In genomic region chr2:70926042-70926441, GRCh38 we compare ENCODE assay signal across 19 cellular contexts. TPM values are rescaled to one million over a fixed set of nuclear protein-coding genes. Genes with fewer than 3 reads are reported as not detected.
"Had no signal": no experiment of that assay in that cellular context is flagged by ENCODE, and none has a peak within 500 bp of the region (broad histone marks: within the 10 kb centered on the region; RNA-seq: fewer than 3 reads in every experiment).

No MANE protein-coding gene starts in this region.

- H2AFZ ChIP-seq: neural progenitor cell had no signal

- H3K27me3 ChIP-seq: body of pancreas, ovary, right lobe of liver, SJSA1, upper lobe of right lung had no signal

- H3K9me3 Mint-ChIP-seq: activated naive CD8-positive, alpha-beta T cell treated with anti-CD3 and anti-CD28 coated beads, Interleukin-2, amount 10 ng/mL, durations not matched to agents 7 days and 5 days; neural progenitor cell; stimulated activated naive B cell treated with anti-CD40 and anti-IgM and Interleukin-4, amounts not matched to agents 10 μg/mL and 1 μg/mL and 100 μg/mL, for 72 hours had no signal

- H3K9me3 ChIP-seq: body of pancreas, left ventricle myocardium inferior, ovary, right lobe of liver, SJSA1, thoracic aorta, upper lobe of right lung had no signal

- ATAC-seq: activated CD4-positive, alpha-beta T cell treated with anti-CD3 and anti-CD28 coated beads for 36 hours; body of pancreas; right lobe of liver; stimulated activated naive B cell treated with anti-CD40 and anti-IgM and Interleukin-4, amounts not matched to agents 10 μg/mL and 1 μg/mL and 100 μg/mL, for 72 hours; upper lobe of right lung had no signal

- H3K36me3 ChIP-seq: left ventricle myocardium inferior, neural progenitor cell, ovary, right lobe of liver, SJSA1, thoracic aorta, upper lobe of right lung, WERI-Rb-1 had no signal

- H3K4me3 Mint-ChIP-seq: activated CD4-positive, alpha-beta T cell treated with anti-CD3 and anti-CD28 coated beads for 36 hours; activated naive CD8-positive, alpha-beta T cell treated with anti-CD3 and anti-CD28 coated beads, Interleukin-2, amount 10 ng/mL, durations not matched to agents 7 days and 5 days; neural progenitor cell; stimulated activated naive B cell treated with anti-CD40 and anti-IgM and Interleukin-4, amounts not matched to agents 10 μg/mL and 1 μg/mL and 100 μg/mL, for 72 hours had no signal

- H3K4me2 ChIP-seq: neural progenitor cell had no signal

- H3K4me3 ChIP-seq: body of pancreas, left ventricle myocardium inferior, neural progenitor cell, ovary, right lobe of liver, SJSA1, thoracic aorta, upper lobe of right lung had no signal

- H3K4me1 ChIP-seq: right lobe of liver, SJSA1, upper lobe of right lung had no signal

- H3K27me3 Mint-ChIP-seq: activated CD4-positive, alpha-beta T cell treated with anti-CD3 and anti-CD28 coated beads for 36 hours had no signal

- H3K27ac Mint-ChIP-seq: activated CD4-positive, alpha-beta T cell treated with anti-CD3 and anti-CD28 coated beads for 36 hours; activated naive CD8-positive, alpha-beta T cell treated with anti-CD3 and anti-CD28 coated beads, Interleukin-2, amount 10 ng/mL, durations not matched to agents 7 days and 5 days; neural progenitor cell; stimulated activated naive B cell treated with anti-CD40 and anti-IgM and Interleukin-4, amounts not matched to agents 10 μg/mL and 1 μg/mL and 100 μg/mL, for 72 hours had no signal

- H3K4me1 Mint-ChIP-seq: activated CD4-positive, alpha-beta T cell treated with anti-CD3 and anti-CD28 coated beads for 36 hours had no signal

- H3K9ac ChIP-seq: neural progenitor cell had no signal

- DNase-seq: activated CD4-positive, alpha-beta T cell treated with anti-CD3 and anti-CD28 coated beads for 36 hours; activated CD4-positive, alpha-beta T cell treated with anti-CD3 and anti-CD28 coated beads, Interleukin-2, amount 50 U/mL, for 48 hours; activated naive CD8-positive, alpha-beta T cell treated with anti-CD3 and anti-CD28 coated beads, Interleukin-2, amount 10 ng/mL, durations not matched to agents 7 days and 5 days; caudate nucleus; left ventricle myocardium inferior; ovary; stimulated activated CD4-positive, alpha-beta T cell treated with anti-CD3 and anti-CD28 coated beads, Interleukin-4, amount 100 ng/mL, for 24 hours; stimulated activated naive B cell treated with anti-CD40 and anti-IgM and Interleukin-4, amounts not matched to agents 10 μg/mL and 1 μg/mL and 100 μg/mL, for 72 hours; T-helper 2 cell; upper lobe of right lung; WERI-Rb-1 had no signal

- H3K27ac ChIP-seq: body of pancreas, left ventricle myocardium inferior, neural progenitor cell, ovary, right lobe of liver, SJSA1, thoracic aorta, upper lobe of right lung, WERI-Rb-1 had no signal

- H3K36me3 Mint-ChIP-seq: activated naive CD8-positive, alpha-beta T cell treated with anti-CD3 and anti-CD28 coated beads, Interleukin-2, amount 10 ng/mL, durations not matched to agents 7 days and 5 days; neural progenitor cell; stimulated activated naive B cell treated with anti-CD40 and anti-IgM and Interleukin-4, amounts not matched to agents 10 μg/mL and 1 μg/mL and 100 μg/mL, for 72 hours had no signal

RNA-seq across cellular contexts. Expression of gene ATP6V1B1, which starts 9.7 kb away (rescaled TPM):
- total RNA-seq: activated CD4-positive, alpha-beta T cell treated with anti-CD3 and anti-CD28 coated beads for 36 hours; activated naive CD8-positive, alpha-beta T cell treated with anti-CD3 and anti-CD28 coated beads, Interleukin-2, amount 10 ng/mL, durations not matched to agents 7 days and 5 days; frontal cortex; kidney epithelial cell; left ventricle myocardium inferior; mononuclear cell; SJSA1 had no signal

RNA-seq across cellular contexts. Expression of gene VAX2, which starts 25.7 kb away (rescaled TPM):
- total RNA-seq: activated CD4-positive, alpha-beta T cell treated with anti-CD3 and anti-CD28 coated beads for 36 hours; activated naive CD8-positive, alpha-beta T cell treated with anti-CD3 and anti-CD28 coated beads, Interleukin-2, amount 10 ng/mL, durations not matched to agents 7 days and 5 days; frontal cortex; kidney epithelial cell; mononuclear cell; right lobe of liver; SJSA1 had no signal

RNA-seq across cellular contexts. Expression of gene ANKRD53, which starts 52.4 kb away (rescaled TPM):
- total RNA-seq: SJSA1 had no signal
